In genomic region chr7:79736418-79736817, GRCh38 we compare ENCODE assay signal across 3 cellular contexts.
TF ChIP-seq lines count a peak whose summit lies in the region.

No MANE protein-coding gene starts in this region.

TF ChIP-seq in A549, 52 proteins besides CTCF, POLR2A, EP300 and RAD21:
- no peak for TF ChIP-seq JUNB (IDR thresholded peaks at IDR 0.05)
- no peak for TF ChIP-seq GATA3 (IDR thresholded peaks at IDR 0.05; ENCODE audit: borderline replicate concordance)
- peak; percentile 95 for TF ChIP-seq MAFK (IDR thresholded peaks at IDR 0.05; ENCODE audit: partially characterized antibody)
- TF ChIP-seq RFX5 (IDR thresholded peaks at IDR 0.05), result no peak
- TF ChIP-seq USF2 (IDR thresholded peaks at IDR 0.05), result no peak

TF ChIP-seq in IMR-90, 13 proteins besides CTCF, POLR2A, EP300 and RAD21:
- no peak for TF ChIP-seq MXI1 (IDR thresholded peaks at IDR 0.05; ENCODE audit: borderline replicate concordance, low read depth, low read length)
- no peak for TF ChIP-seq BHLHE40 (IDR thresholded peaks at IDR 0.05; ENCODE audit: low read depth, low read length)
- peak; percentile 97 for TF ChIP-seq MAFK (IDR thresholded peaks at IDR 0.05; ENCODE audit: low read depth, low read length)
- TF ChIP-seq MAZ (IDR thresholded peaks at IDR 0.05; ENCODE audit: borderline replicate concordance, low read depth, low read length), result no peak

TF ChIP-seq in H1, 55 proteins besides CTCF, POLR2A, EP300 and RAD21:
- no peak for TF ChIP-seq SIX5 (IDR thresholded peaks at IDR 0.05; ENCODE audit: low read depth, low read length)
- no peak for TF ChIP-seq JUND (IDR thresholded peaks at IDR 0.05; ENCODE audit: low read length)
- peak; percentile 55; the same call in 1 of the 2 replicates for TF ChIP-seq MAFK (IDR thresholded peaks at IDR 0.05; ENCODE audit: low read depth, low read length)
- TF ChIP-seq, protein P1, sequence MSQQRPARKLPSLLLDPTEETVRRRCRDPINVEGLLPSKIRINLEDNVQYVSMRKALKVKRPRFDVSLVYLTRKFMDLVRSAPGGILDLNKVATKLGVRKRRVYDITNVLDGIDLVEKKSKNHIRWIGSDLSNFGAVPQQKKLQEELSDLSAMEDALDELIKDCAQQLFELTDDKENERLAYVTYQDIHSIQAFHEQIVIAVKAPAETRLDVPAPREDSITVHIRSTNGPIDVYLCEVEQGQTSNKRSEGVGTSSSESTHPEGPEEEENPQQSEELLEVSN (IDR thresholded peaks at IDR 0.05), result no peak
- no peak for TF ChIP-seq BACH1 (IDR thresholded peaks at IDR 0.05; ENCODE audit: low read length)
